Comparison of ENCODE assay signal across 10 cellular contexts in the genomic region with DNA sequence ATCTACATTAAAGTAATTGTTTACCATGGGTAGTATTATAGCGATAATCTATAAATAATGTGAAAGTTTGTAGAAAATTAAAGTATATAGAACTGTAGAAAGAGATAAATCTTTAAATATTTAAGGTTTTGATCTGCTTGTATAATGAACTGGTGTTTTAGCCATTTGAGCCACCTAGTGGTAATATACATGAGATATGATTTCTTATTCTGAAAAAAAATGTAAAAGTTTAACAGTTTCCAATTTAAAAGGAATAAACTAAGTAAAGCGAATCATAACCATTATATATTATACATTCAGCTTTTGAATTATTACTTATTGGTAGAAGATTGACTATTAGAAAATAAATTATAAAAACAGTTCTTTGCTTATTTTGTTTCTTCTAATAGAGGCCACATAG.
DNase-seq lines count a peak whose midpoint lies in the region; ATAC-seq and TF ChIP-seq lines count a peak whose summit lies in the region.
"Had no signal": no experiment of that assay in that cellular context is flagged by ENCODE, and none has a peak within 500 bp of the region (broad histone marks: within the 10 kb centered on the region; RNA-seq: fewer than 3 reads in every experiment).

No MANE protein-coding gene starts in this region.

- TF ChIP-seq CTCF in AG09319 (IDR thresholded peaks at IDR 0.05; ENCODE audit: low read depth, low read length) = peak; percentile 36
- TF ChIP-seq CTCF in GM12873 (IDR thresholded peaks at IDR 0.05; ENCODE audit: insufficient read depth, low read depth, low read length, missing control alignments) = peak; percentile 3
- TF ChIP-seq CTCF in ascending aorta (IDR thresholded peaks at IDR 0.05) = peak in 2 of 3 experiments; percentile 19 to 33

- H3K36me3 ChIP-seq in ascending aorta = no peaks in the 10 kb centered on the region
- H3K36me3 ChIP-seq: stomach had no signal

- peaks cover 5% of the 10 kb centered on the region for H3K4me1 Mint-ChIP-seq in stimulated activated memory B cell treated with anti-CD40 and anti-IgM and Interleukin-4, amounts not matched to agents 10 μg/mL and 1 μg/mL and 100 μg/mL, for 72 hours

- no peak for ATAC-seq in stimulated activated memory B cell treated with anti-CD40 and anti-IgM and Interleukin-4, amounts not matched to agents 10 μg/mL and 1 μg/mL and 100 μg/mL, for 72 hours

- no peak overlapping the region for H3K4me3 Mint-ChIP-seq in stimulated activated memory B cell treated with anti-CD40 and anti-IgM and Interleukin-4, amounts not matched to agents 10 μg/mL and 1 μg/mL and 100 μg/mL, for 72 hours

- intact Hi-C loops in ascending aorta (cut with DNase I) = no loop called here

- peaks cover 26% of the 10 kb centered on the region for H3K27me3 Mint-ChIP-seq in stimulated activated memory B cell treated with anti-CD40 and anti-IgM and Interleukin-4, amounts not matched to agents 10 μg/mL and 1 μg/mL and 100 μg/mL, for 72 hours

- H3K4me3 ChIP-seq in ascending aorta = no peak overlapping the region
- H3K4me3 ChIP-seq: stomach had no signal

- no peaks in the 10 kb centered on the region for H3K4me1 ChIP-seq in ascending aorta
- H3K4me1 ChIP-seq: stomach had no signal

- no peaks in the 10 kb centered on the region for H3K9me3 Mint-ChIP-seq in stimulated activated memory B cell treated with anti-CD40 and anti-IgM and Interleukin-4, amounts not matched to agents 10 μg/mL and 1 μg/mL and 100 μg/mL, for 72 hours

- DNase-seq in AG09319 (ENCODE audit: extremely low read depth, low read depth) = no peak
- DNase-seq in ascending aorta (ENCODE audit: low spot score in 2 of 2) = no peak
- DNase-seq in glomerular endothelial cell (ENCODE audit: extremely low read depth, low read depth, low spot score) = peak; percentile 2
- no peak for DNase-seq in putamen (ENCODE audit: low spot score)
- no peak for DNase-seq in NCI-H2227 treated with DMSO at 0.1 percent for 48 hours (lab: John Stamatoyannopoulos, UW)
- no peak for DNase-seq in globus pallidus (ENCODE audit: low spot score)
- DNase-seq: NCI-H774, stomach had no signal

- H3K27me3 ChIP-seq in ascending aorta = no peaks in the 10 kb centered on the region

- no peaks in the 10 kb centered on the region for H3K9me3 ChIP-seq in ascending aorta
- H3K9me3 ChIP-seq: stomach had no signal

- H3K27ac ChIP-seq in ascending aorta = no peak overlapping the region
- H3K27ac ChIP-seq: stomach had no signal

- H3K36me3 Mint-ChIP-seq in stimulated activated memory B cell treated with anti-CD40 and anti-IgM and Interleukin-4, amounts not matched to agents 10 μg/mL and 1 μg/mL and 100 μg/mL, for 72 hours = no peaks in the 10 kb centered on the region

- no peak overlapping the region for H3K27ac Mint-ChIP-seq in stimulated activated memory B cell treated with anti-CD40 and anti-IgM and Interleukin-4, amounts not matched to agents 10 μg/mL and 1 μg/mL and 100 μg/mL, for 72 hours
